8 cellular contexts compared by ENCODE assay signal in the genomic region with DNA sequence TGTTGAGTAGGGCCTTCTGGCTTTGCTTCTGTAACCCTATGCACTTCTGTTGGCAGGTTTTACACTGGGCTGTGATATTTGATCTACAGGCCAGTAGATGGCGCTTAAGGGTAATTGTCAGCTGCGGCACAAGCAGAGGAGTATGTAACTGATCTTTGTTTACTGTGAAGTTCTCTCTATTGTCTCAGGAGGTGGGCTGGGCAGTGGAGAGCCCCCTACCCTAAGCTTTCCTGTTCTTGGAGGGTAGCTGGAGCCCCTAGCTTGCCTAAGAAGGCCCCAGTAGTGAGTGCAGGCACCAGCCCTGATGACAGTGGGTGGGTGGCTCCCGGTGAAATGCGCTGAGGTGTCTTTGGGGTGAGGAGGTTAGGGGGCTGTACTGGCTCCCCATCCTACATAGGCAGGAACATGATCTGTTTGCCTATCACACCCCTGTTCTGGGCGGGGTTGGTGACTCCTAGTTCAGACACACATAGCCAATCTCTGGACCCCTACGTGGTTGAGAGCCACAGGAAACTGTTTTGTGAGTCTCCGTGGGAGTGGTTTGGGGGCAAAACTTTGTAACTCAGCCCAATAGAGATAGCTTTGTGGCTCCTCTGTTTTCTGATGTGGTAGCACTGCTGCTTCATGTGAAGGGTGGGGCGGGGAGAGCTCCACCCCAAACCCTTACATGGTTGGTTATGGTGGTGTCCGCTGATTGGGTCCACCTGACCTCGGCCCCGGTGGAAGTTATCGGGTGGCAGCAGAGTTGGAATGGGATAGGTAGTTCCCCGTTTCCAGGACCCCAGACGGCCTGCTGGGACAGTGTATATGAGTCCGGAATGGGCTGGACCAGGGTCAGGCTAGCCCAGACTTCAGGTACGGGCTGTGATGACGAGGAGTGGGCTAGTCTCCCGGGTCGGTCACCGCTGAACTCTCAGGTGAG.
DNase-seq lines count a peak whose midpoint lies in the region; ATAC-seq and TF ChIP-seq lines count a peak whose summit lies in the region.

No MANE protein-coding gene starts in this region.

- H2BK120ac ChIP-seq in trophoblast cell (ENCODE audit: insufficient read depth, low read length, poor library complexity): no peak overlapping the region

- H2AK5ac ChIP-seq in trophoblast cell (ENCODE audit: low read length): no peak overlapping the region

- H3K36me3 Mint-ChIP-seq in CD14-positive monocyte: peaks cover 0 to 2% of the 10 kb centered on the region in 2 donors

- H3K27me3 ChIP-seq in cardiac muscle cell: peaks cover 7% of the 10 kb centered on the region
- H3K27me3 ChIP-seq in trophoblast cell (ENCODE audit: insufficient read depth, low read length): no peaks in the 10 kb centered on the region
- no peaks in the 10 kb centered on the region for H3K27me3 ChIP-seq in tibial artery

- peaks cover 6 to 18% (median 14%) of the 10 kb centered on the region in 7 donors for H3K9me3 Mint-ChIP-seq in CD14-positive monocyte

- H3K27ac ChIP-seq in KOPT-K1 (ENCODE audit: low read depth, low read length, poor library complexity, severe bottlenecking) (peak overlapping the region; percentile 66), SK-N-MC (peak overlapping the region; percentile 52; the same call in 1 of the 2 replicates), cardiac muscle cell (no peak overlapping the region), trophoblast cell (ENCODE audit: low read depth, low read length) (no peak overlapping the region), tibial artery (peak overlapping the region in 1 of 2 donors; percentile 29)

- H3K36me3 ChIP-seq in KOPT-K1 (ENCODE audit: insufficient read depth, low read length) (no peaks in the 10 kb centered on the region), SK-N-MC (ENCODE audit: insufficient read depth, low read length) (no peaks in the 10 kb centered on the region), cardiac muscle cell (no peaks in the 10 kb centered on the region), trophoblast cell (ENCODE audit: control insufficient read depth in 1 of 2, insufficient read depth in 2 of 2, low read length in 2 of 2) (no peaks in the 10 kb centered on the region), tibial artery (no peaks in the 10 kb centered on the region)

- no peak overlapping the region for H3K9ac ChIP-seq in SK-N-MC (ENCODE audit: insufficient read length)
- H3K9ac ChIP-seq in trophoblast cell (ENCODE audit: low read length): no peak overlapping the region

- peaks cover 27% of the 10 kb centered on the region for H3K4me1 Mint-ChIP-seq in CD14-positive monocyte

- peak overlapping the region; percentile 38 for H2AFZ ChIP-seq in trophoblast cell (ENCODE audit: insufficient read depth, low read length, poor library complexity)

- DNase-seq in CD14-positive monocyte (ENCODE audit: low spot score): peak; percentile 67
- DNase-seq in SK-N-MC (ENCODE audit: low read depth, low spot score): peak; percentile 73
- peak; percentile 59 for DNase-seq in activated naive CD4-positive, alpha-beta T cell treated with anti-CD3 and anti-CD28 coated beads, Interleukin-2, amount 50 U/mL, for 16 hours
- peak; percentile 72 to 90 for DNase-seq in cardiac muscle cell (ENCODE audit: low read depth in 1 of 2, low spot score in 1 of 2)
- peak; percentile 35 to 81 for DNase-seq in trophoblast cell
- DNase-seq in tibial artery: peak; percentile 31 to 68

- no peak overlapping the region for H3K14ac ChIP-seq in trophoblast cell (ENCODE audit: low read length)

- H3K4me2 ChIP-seq in trophoblast cell (ENCODE audit: low read length): peak overlapping the region; percentile 74

- H3K4me3 ChIP-seq in SK-N-MC (peak overlapping the region; percentile 4; the same call in 1 of the 2 replicates), cardiac muscle cell (peak overlapping the region; percentile 2), trophoblast cell (ENCODE audit: low read depth, low read length) (no peak overlapping the region), tibial artery (peak overlapping the region; percentile 18 to 37)

- no CpG with 5 or more reads among the region's 20 CpGs for WGBS in trophoblast cell (ENCODE audit: extremely low coverage, insufficient coverage, insufficient read length)

- ATAC-seq in GM19438 (IDR thresholded peaks at IDR 0.05; ENCODE audit: low read depth, unreplicated experiment): peak; percentile 70

- H4K8ac ChIP-seq in trophoblast cell (ENCODE audit: low read depth, low read length): peak overlapping the region; percentile 37

- no peaks in the 10 kb centered on the region for H3K79me1 ChIP-seq in trophoblast cell (ENCODE audit: low read length)

- H3K4ac ChIP-seq in trophoblast cell (ENCODE audit: low read depth, low read length): no peak overlapping the region

- H3K4me3 Mint-ChIP-seq in CD14-positive monocyte: peak overlapping the region; percentile 93 to 95

- no peak overlapping the region for H4K12ac ChIP-seq in trophoblast cell (ENCODE audit: low read depth, low read length)

- intact Hi-C loops in CD14-positive monocyte (cut with micrococcal nuclease): loop anchor here (2.0 to 10.0 kb wide), 3 partner anchors 132 to 224 kb away; a partner anchor contains a TSS
- intact Hi-C loops in tibial artery (cut with DNase I; ENCODE audit: low total_unique reads): loop anchor here (2.0 kb wide), 1 partner anchor 224 kb away; a partner anchor contains a TSS

- H3K4me1 ChIP-seq in cardiac muscle cell (ENCODE audit: low read depth) (no peaks in the 10 kb centered on the region), trophoblast cell (ENCODE audit: control insufficient read depth in 1 of 2, insufficient read depth in 2 of 2, low read length in 2 of 2) (peaks cover 6 to 17% of the 10 kb centered on the region in 2 experiments), tibial artery (peaks cover 0 to 30% (median 29%) of the 10 kb centered on the region in 4 donors)

- no peak overlapping the region for H2BK5ac ChIP-seq in trophoblast cell (ENCODE audit: low read depth, low read length, poor library complexity)

- H2BK12ac ChIP-seq in trophoblast cell (ENCODE audit: low read length): no peak overlapping the region

- no peak overlapping the region for H3K23ac ChIP-seq in trophoblast cell (ENCODE audit: low read length)

- H3K9me3 ChIP-seq in KOPT-K1 (ENCODE audit: insufficient read depth, low read length, poor library complexity, severe bottlenecking) (peaks cover 9% of the 10 kb centered on the region), SK-N-MC (ENCODE audit: low read depth, low read length) (no peaks in the 10 kb centered on the region), cardiac muscle cell (ENCODE audit: low read depth) (no peaks in the 10 kb centered on the region), trophoblast cell (ENCODE audit: insufficient read depth, low read depth, low read length) (peaks cover 4% of the 10 kb centered on the region), tibial artery (no peaks in the 10 kb centered on the region)

- H3K27me3 Mint-ChIP-seq in CD14-positive monocyte (ENCODE audit: low read depth in 3 of 3): peaks cover 1 to 4% (median 3%) of the 10 kb centered on the region in 3 donors

- H3K18ac ChIP-seq in trophoblast cell (ENCODE audit: low read length): no peak overlapping the region

- H3K79me2 ChIP-seq in trophoblast cell (ENCODE audit: control insufficient read depth, insufficient read depth, low read length, poor library complexity): no peaks in the 10 kb centered on the region

- TF ChIP-seq CTCF in CD14-positive monocyte (IDR thresholded peaks at IDR 0.05): peak; percentile 84
- TF ChIP-seq CTCF in cardiac muscle cell (IDR thresholded peaks at IDR 0.05; ENCODE audit: low read depth, low read length): peak; percentile 76
- TF ChIP-seq CTCF in tibial artery (IDR thresholded peaks at IDR 0.05): peak; percentile 77 to 79

- H4K91ac ChIP-seq in trophoblast cell (ENCODE audit: low read depth, low read length): peak overlapping the region; percentile 8

- peak overlapping the region; percentile 43 to 92 (median 83) for H3K27ac Mint-ChIP-seq in CD14-positive monocyte

Comparison
In these comparisons a context has a peak if more than half of its experiments do, and no peak if none do; other contexts are left out.
1. H3K27ac ChIP-seq: peak in KOPT-K1 (single experiment) and SK-N-MC (single experiment); none in cardiac muscle cell (single experiment) and trophoblast cell (single experiment).
2. Peak in every context shown above with its lines, with median percentiles within 50 percentile points of each other: DNase-seq and CTCF ChIP-seq.